Comparison of ENCODE assay signal across 20 cellular contexts in genomic region chr13:112714772-112715569, GRCh38. TPM values are rescaled to one million over a fixed set of nuclear protein-coding genes. Genes with fewer than 3 reads are reported as not detected.
DNase-seq lines count a peak whose midpoint lies in the region; ATAC-seq, FAIRE-seq and TF ChIP-seq lines count a peak whose summit lies in the region.
"Had no signal": no experiment of that assay in that cellular context is flagged by ENCODE, and none has a peak within 500 bp of the region (broad histone marks: within the 10 kb centered on the region; RNA-seq: fewer than 3 reads in every experiment).

No MANE protein-coding gene starts in this region.

- H3K9me3 Mint-ChIP-seq in activated T-cell treated with anti-CD3 and anti-CD28 coated beads, Interleukin-2, amount 50 U/mL, for 24 hours, result no peaks in the 10 kb centered on the region
- H3K9me3 Mint-ChIP-seq in activated T-cell treated with anti-CD3 and anti-CD28 coated beads, Interleukin-2, amount 50 U/mL, for 72 hours, result no peaks in the 10 kb centered on the region
- peaks cover 9% of the 10 kb centered on the region for H3K9me3 Mint-ChIP-seq in type B pancreatic cell
- H3K9me3 Mint-ChIP-seq: activated T-cell treated with anti-CD3 and anti-CD28 coated beads, Interleukin-2, amount 50 U/mL, for 4 hours; CD4-positive, alpha-beta memory T cell; immature natural killer cell had no signal

- H3K27ac ChIP-seq in Peyer's patch, result no peak overlapping the region
- H3K27ac ChIP-seq in HepG2 (ENCODE audit: extremely low read length, insufficient read depth, low read length), result peak overlapping the region; percentile 62
- H3K27ac ChIP-seq in right atrium auricular region, result peak overlapping the region in 1 of 2 donors; percentile 93
- H3K27ac ChIP-seq: A549 had no signal

- intact Hi-C loops in HepG2 (cut with micrococcal nuclease; ENCODE audit: unreplicated experiment), result no loop called here

- WGBS in HepG2 (ENCODE audit: low lambda C conversion rate), result 65% methylated on average over 16 of the region's 16 CpGs

- no peak for TF ChIP-seq EP300 in HepG2 (IDR thresholded peaks at IDR 0.05; ENCODE audit: low read depth in 2 of 2, low read length in 2 of 2)
- peak; percentile 67; the same call in 1 of the 2 replicates for TF ChIP-seq EP300 in HepG2 (CRISPR knock-in tag; IDR thresholded peaks at IDR 0.05; ENCODE audit: borderline replicate concordance)

- peaks cover 88% of the 10 kb centered on the region for H3K79me2 ChIP-seq in HepG2 (ENCODE audit: insufficient read depth, low read length)

- H3K4me3 ChIP-seq in Peyer's patch, result no peak overlapping the region
- no peak overlapping the region for H3K4me3 ChIP-seq in HepG2 (replicated peaks in 1 of 3; ENCODE audit: insufficient read depth in 1 of 3, low read depth in 2 of 3, low read length in 3 of 3)
- H3K4me3 ChIP-seq in right atrium auricular region, result no peak overlapping the region
- H3K4me3 ChIP-seq: A549, MG63, smooth muscle cell had no signal

- no peak overlapping the region for H2AFZ ChIP-seq in HepG2 (ENCODE audit: low read length)

- CTCF ChIA-PET in HepG2 (lab: Yijun Ruan, JAX; ENCODE audit: low intra/inter-chr PET ratio, low total read pairs), result no interaction called here

- H3K9me3 ChIP-seq in Peyer's patch (no peaks in the 10 kb centered on the region), HepG2 (ENCODE audit: low read length) (peaks cover 10% of the 10 kb centered on the region), right atrium auricular region (no peaks in the 10 kb centered on the region)
- H3K9me3 ChIP-seq: A549, MG63 had no signal

- no peak overlapping the region for H3K4me3 Mint-ChIP-seq in activated T-cell treated with anti-CD3 and anti-CD28 coated beads, Interleukin-2, amount 50 U/mL, for 24 hours
- H3K4me3 Mint-ChIP-seq in activated T-cell treated with anti-CD3 and anti-CD28 coated beads, Interleukin-2, amount 50 U/mL, for 72 hours, result no peak overlapping the region
- peak overlapping the region; percentile 28 for H3K4me3 Mint-ChIP-seq in type B pancreatic cell
- H3K4me3 Mint-ChIP-seq: activated T-cell treated with anti-CD3 and anti-CD28 coated beads, Interleukin-2, amount 50 U/mL, for 4 hours; CD4-positive, alpha-beta memory T cell; immature natural killer cell had no signal

- H3K36me3 Mint-ChIP-seq in activated T-cell treated with anti-CD3 and anti-CD28 coated beads, Interleukin-2, amount 50 U/mL, for 24 hours (ENCODE audit: low read depth), result peaks cover 12% of the 10 kb centered on the region
- no peaks in the 10 kb centered on the region for H3K36me3 Mint-ChIP-seq in activated T-cell treated with anti-CD3 and anti-CD28 coated beads, Interleukin-2, amount 50 U/mL, for 72 hours (ENCODE audit: insufficient read depth in 2 of 2)
- H3K36me3 Mint-ChIP-seq in type B pancreatic cell, result peaks cover 21% of the 10 kb centered on the region

- peak overlapping the region; percentile 51 for H3K4me2 ChIP-seq in HepG2 (ENCODE audit: low read depth, low read length)
- H3K4me2 ChIP-seq: A549, smooth muscle cell had no signal

- H3K9ac ChIP-seq in HepG2 (ENCODE audit: insufficient read depth, low read depth, low read length), result no peak overlapping the region

- peak overlapping the region; percentile 9 for H3K27ac Mint-ChIP-seq in activated T-cell treated with anti-CD3 and anti-CD28 coated beads, Interleukin-2, amount 50 U/mL, for 24 hours
- no peak overlapping the region for H3K27ac Mint-ChIP-seq in activated T-cell treated with anti-CD3 and anti-CD28 coated beads, Interleukin-2, amount 50 U/mL, for 72 hours
- H3K27ac Mint-ChIP-seq in type B pancreatic cell, result peak overlapping the region; percentile 79

- BruUV-seq in HepG2 (replicated peaks; lab: Mats Ljungman, UMichigan), result no TSS peak

- peaks cover 46% of the 10 kb centered on the region for H3K4me1 Mint-ChIP-seq in activated T-cell treated with anti-CD3 and anti-CD28 coated beads, Interleukin-2, amount 50 U/mL, for 24 hours (ENCODE audit: low read depth)
- peaks cover 22% of the 10 kb centered on the region for H3K4me1 Mint-ChIP-seq in activated T-cell treated with anti-CD3 and anti-CD28 coated beads, Interleukin-2, amount 50 U/mL, for 72 hours (ENCODE audit: low read depth)
- peaks cover 53% of the 10 kb centered on the region for H3K4me1 Mint-ChIP-seq in type B pancreatic cell (ENCODE audit: unreplicated experiment)

- no peaks in the 10 kb centered on the region for H3K27me3 Mint-ChIP-seq in activated T-cell treated with anti-CD3 and anti-CD28 coated beads, Interleukin-2, amount 50 U/mL, for 24 hours
- H3K27me3 Mint-ChIP-seq in activated T-cell treated with anti-CD3 and anti-CD28 coated beads, Interleukin-2, amount 50 U/mL, for 72 hours (ENCODE audit: low read depth), result no peaks in the 10 kb centered on the region
- no peaks in the 10 kb centered on the region for H3K27me3 Mint-ChIP-seq in type B pancreatic cell
- H3K27me3 Mint-ChIP-seq: CD4-positive, alpha-beta memory T cell had no signal

- TF ChIP-seq RAD21 in HepG2 (CRISPR knock-in tag; IDR thresholded peaks at IDR 0.05), result no peak

- POLR2A ChIA-PET in HepG2 (lab: Yijun Ruan, JAX), result interaction anchor here (0.8 to 1.6 kb wide), 2 partner anchors 42 to 179 kb away, joined by 4 to 9 read pairs; no protein-coding TSS in a partner anchor

- no peaks in the 10 kb centered on the region for H3K27me3 ChIP-seq in Peyer's patch
- no peaks in the 10 kb centered on the region for H3K27me3 ChIP-seq in HepG2 (ENCODE audit: control insufficient read depth in 1 of 2, insufficient read depth in 2 of 2, low read length in 2 of 2)
- no peaks in the 10 kb centered on the region for H3K27me3 ChIP-seq in right atrium auricular region
- H3K27me3 ChIP-seq: MG63 had no signal

- H3K4me1 ChIP-seq in Peyer's patch, result peaks cover 0 to 19% (median 4%) of the 10 kb centered on the region in 4 donors
- peaks cover 81% of the 10 kb centered on the region for H3K4me1 ChIP-seq in HepG2 (ENCODE audit: insufficient read depth, low read length)
- H3K4me1 ChIP-seq in right atrium auricular region, result peaks cover 0 to 40% of the 10 kb centered on the region in 2 donors

- H4K20me1 ChIP-seq in HepG2 (ENCODE audit: insufficient read depth, low read length), result peaks cover 22% of the 10 kb centered on the region; the same call in 1 of the 2 replicates

- in situ Hi-C loops in HepG2 (cut with HindIII; ENCODE audit: extremely low pct_ligation_motif_present, low pct_unique_long_range_greater_than_20kb), result no loop called here

- H3K36me3 ChIP-seq in Peyer's patch, result no peaks in the 10 kb centered on the region
- peaks cover 9 to 27% of the 10 kb centered on the region in 2 experiments; a peak in 3 of 5 replicates for H3K36me3 ChIP-seq in HepG2 (replicated peaks in 1 of 2; ENCODE audit: control insufficient read depth in 1 of 2, insufficient read depth in 2 of 2, low read length in 2 of 2)
- H3K36me3 ChIP-seq in right atrium auricular region, result no peaks in the 10 kb centered on the region
- H3K36me3 ChIP-seq: MG63 had no signal

- no peak for ATAC-seq in activated T-cell treated with anti-CD3 and anti-CD28 coated beads, Interleukin-2, amount 50 U/mL, for 72 hours (replicated peaks in 1 of 2)
- ATAC-seq in HepG2, result peak; percentile 51
- ATAC-seq in HG03457 (IDR thresholded peaks at IDR 0.05; ENCODE audit: unreplicated experiment), result no peak
- ATAC-seq: A549; activated T-cell treated with anti-CD3 and anti-CD28 coated beads, Interleukin-2, amount 50 U/mL, for 4 hours had no signal

- FAIRE-seq in HepG2 (lab: Jason Lieb, UNC), result peak; percentile 71
- no peak for FAIRE-seq in frontal cortex (lab: Jason Lieb, UNC)
- FAIRE-seq: A549, endothelial cell of umbilical vein, GM18507, GM19239 had no signal

- peak; percentile 25 for DNase-seq in activated T-cell treated with anti-CD3 and anti-CD28 coated beads, Interleukin-2, amount 50 U/mL, for 24 hours
- no peak for DNase-seq in activated T-cell treated with anti-CD3 and anti-CD28 coated beads, Interleukin-2, amount 50 U/mL, for 72 hours
- DNase-seq in Peyer's patch (peak in 2 of 3 donors; percentile 29 to 39), HepG2 (ENCODE audit: low spot score) (peak; percentile 86), type B pancreatic cell (ENCODE audit: extremely low spot score, unreplicated experiment) (no peak), frontal cortex (ENCODE audit: low spot score in 2 of 2) (no peak), right atrium auricular region (ENCODE audit: low spot score) (no peak)
- DNase-seq: activated CD4-positive, alpha-beta T cell treated with anti-CD3 and anti-CD28 coated beads for 48 hours; activated T-cell treated with anti-CD3 and anti-CD28 coated beads, Interleukin-2, amount 50 U/mL, for 4 hours; amniotic stem cell; CD4-positive, alpha-beta memory T cell; GF-D8; immature natural killer cell; MG63 had no signal

- no peak for TF ChIP-seq POLR2A in Peyer's patch (IDR thresholded peaks at IDR 0.05)
- no peak for TF ChIP-seq POLR2A in HepG2 (IDR thresholded peaks at IDR 0.05; ENCODE audit: insufficient read depth in 1 of 2, low read depth in 2 of 2, low read length in 2 of 2)

- TF ChIP-seq CTCF in Peyer's patch (IDR thresholded peaks at IDR 0.05) (no peak), HepG2 (CRISPR knock-in tag; IDR thresholded peaks at IDR 0.05) (no peak), type B pancreatic cell (conservative IDR thresholded peaks at IDR 0.05) (no peak), right atrium auricular region (IDR thresholded peaks at IDR 0.05) (no peak)

RNA-seq across cellular contexts. Expression of gene ATP11A, which starts 25.1 kb away (rescaled TPM):
- 10 to 100 TPM; 33.8 to 41.0 TPM for total RNA-seq in activated T-cell treated with anti-CD3 and anti-CD28 coated beads, Interleukin-2, amount 50 U/mL, for 72 hours
- total RNA-seq in Peyer's patch, result 10 to 100 TPM; 33.1 to 64.2 (median 53.7) TPM
- 18.4 and 18.9 TPM in 2 replicates for total RNA-seq in HepG2 (2016; rRNA removed; fragmentation: Illumina TruSeq; extraction: Trizol)
- 5.5 and 6.6 TPM in 2 replicates for total RNA-seq in HepG2 (2016; cell fraction: cytosol; rRNA removed; fragmentation: Illumina TruSeq; extraction: Trizol; ENCODE audit: low read depth)
- total RNA-seq in HepG2 (2016; cell fraction: insoluble cytoplasmic fraction; rRNA removed; fragmentation: Illumina TruSeq; extraction: Trizol), result 13.9 and 19.4 TPM in 2 replicates
- 12.7 and 14.7 TPM in 2 replicates for total RNA-seq in HepG2 (2016; cell fraction: membrane; rRNA removed; fragmentation: Illumina TruSeq; extraction: Trizol)
- 44.6 and 51.9 TPM in 2 replicates for total RNA-seq in HepG2 (2016; cell fraction: nucleus; rRNA removed; fragmentation: Illumina TruSeq; extraction: Trizol)
- polyA plus RNA-seq in HepG2 (2011; rRNA removed), result 20.1 and 24.0 TPM in 2 replicates
- 13.1 and 13.2 TPM in 2 replicates for polyA plus RNA-seq in HepG2 (2011; cell fraction: cytosol; rRNA removed)
- 168 and 195 TPM in 2 replicates for polyA plus RNA-seq in HepG2 (2011; cell fraction: nucleus; rRNA removed)
- 36.8 and 55.4 TPM in 2 replicates for polyA plus RNA-seq in HepG2 (2012)
- polyA plus RNA-seq in HepG2 (2016; cell fraction: cytosol; fragmentation: Illumina TruSeq; extraction: Trizol; ENCODE audit: low read depth), result 1.3 and 1.5 TPM in 2 replicates
- 12.9 TPM in 2 replicates for polyA plus RNA-seq in HepG2 (2016; cell fraction: insoluble cytoplasmic fraction; fragmentation: Illumina TruSeq; extraction: Trizol; ENCODE audit: low read depth)
- 3.0 and 3.7 TPM in 2 replicates for polyA plus RNA-seq in HepG2 (2016; cell fraction: membrane; fragmentation: Illumina TruSeq; extraction: Trizol; ENCODE audit: low read depth)
- polyA plus RNA-seq in HepG2 (2016; cell fraction: nucleus; fragmentation: Illumina TruSeq; extraction: Trizol; ENCODE audit: insufficient read depth, low read depth), result 72.0 and 87.4 TPM in 2 replicates
- 14.4 and 71.9 TPM in 2 replicates for polyA minus RNA-seq in HepG2 (2011; rRNA and poly(A)+ RNA removed; ENCODE audit: low replicate concordance)
- polyA minus RNA-seq in HepG2 (2011; cell fraction: cytosol; rRNA and poly(A)+ RNA removed), result 42.1 and 46.7 TPM in 2 replicates
- polyA minus RNA-seq in HepG2 (2011; cell fraction: nucleus; rRNA and poly(A)+ RNA removed), result 107 and 137 TPM in 2 replicates
- 70.9 and 97.6 TPM in 2 replicates for total RNA-seq in type B pancreatic cell (ENCODE audit: low replicate concordance)
- total RNA-seq in frontal cortex, result 6.9 TPM
- 10 to 100 TPM; 31.8 to 48.6 TPM for total RNA-seq in right atrium auricular region

Comparison
In these comparisons a context has a peak if more than half of its experiments do, and no peak if none do; other contexts are left out.
1. DNase-seq: peak in activated T-cell treated with anti-CD3 and anti-CD28 coated beads, Interleukin-2, amount 50 U/mL, for 24 hours (single experiment), Peyer's patch (2 of 3) and HepG2 (single experiment); none in activated T-cell treated with anti-CD3 and anti-CD28 coated beads, Interleukin-2, amount 50 U/mL, for 72 hours (0 of 2), type B pancreatic cell (single experiment), frontal cortex (0 of 2) and right atrium auricular region (single experiment).